Comparison of ENCODE assay signal across 12 cellular contexts in the genomic region with DNA sequence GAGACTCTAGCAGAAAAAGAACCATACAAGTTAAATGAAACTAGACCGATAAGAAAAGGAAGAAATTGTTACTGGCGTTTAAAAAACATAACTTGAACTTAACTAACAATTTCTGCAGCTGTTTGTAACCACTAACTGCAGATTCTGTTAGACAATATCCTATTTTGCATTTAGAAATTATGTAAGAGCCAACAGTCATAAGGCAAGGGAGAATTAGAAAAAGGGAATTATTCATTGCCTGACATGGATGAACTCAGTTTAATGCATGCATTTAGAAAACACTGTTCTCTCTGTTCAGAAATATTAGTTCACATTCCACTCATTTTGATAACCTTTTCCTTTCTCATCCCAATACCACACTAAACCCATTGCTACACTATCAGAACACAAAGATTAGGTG.
DNase-seq lines count a peak whose midpoint lies in the region; ATAC-seq and TF ChIP-seq lines count a peak whose summit lies in the region.
"Had no signal": no experiment of that assay in that cellular context is flagged by ENCODE, and none has a peak within 500 bp of the region (broad histone marks: within the 10 kb centered on the region; RNA-seq: fewer than 3 reads in every experiment).

No MANE protein-coding gene starts in this region.

- H3K27me3 ChIP-seq in gastroesophageal sphincter: no peaks in the 10 kb centered on the region

- ATAC-seq in T-helper 17 cell (no peak), gastroesophageal sphincter (no peak), GM21786 (IDR thresholded peaks at IDR 0.05; ENCODE audit: unreplicated experiment) (no peak)
- ATAC-seq: HCT116, left ventricle myocardium superior had no signal

- TF ChIP-seq POLR2A in gastroesophageal sphincter (IDR thresholded peaks at IDR 0.05): no peak

- 28 to 41% methylated on average over 2 of the region's 2 CpGs for WGBS in gastroesophageal sphincter (ENCODE audit: low coverage in 1 of 2), 2 donors

- peak overlapping the region; percentile 98 for H3K27ac Mint-ChIP-seq in T-helper 17 cell

- peak overlapping the region; percentile 68 for H3K4me3 Mint-ChIP-seq in T-helper 17 cell

- TF ChIP-seq CTCF in gastroesophageal sphincter (IDR thresholded peaks at IDR 0.05): no peak

- peaks cover 33% of the 10 kb centered on the region for H3K4me1 Mint-ChIP-seq in T-helper 17 cell

- no peaks in the 10 kb centered on the region for H3K27me3 Mint-ChIP-seq in T-helper 17 cell

- H3K4me3 ChIP-seq in gastroesophageal sphincter: no peak overlapping the region

- peaks cover 2% of the 10 kb centered on the region for H3K36me3 Mint-ChIP-seq in T-helper 17 cell (ENCODE audit: low read depth)

- peaks cover 0 to 17% of the 10 kb centered on the region in 2 donors for H3K36me3 ChIP-seq in gastroesophageal sphincter

- peaks cover 9 to 79% (median 15%) of the 10 kb centered on the region in 3 donors for H3K4me1 ChIP-seq in gastroesophageal sphincter

- TF ChIP-seq EP300 in gastroesophageal sphincter (IDR thresholded peaks at IDR 0.05): no peak

- H3K9me3 ChIP-seq in T-helper 17 cell (ENCODE audit: control insufficient read depth, low read length, poor library complexity, severe bottlenecking) (peaks cover 4% of the 10 kb centered on the region), gastroesophageal sphincter (peaks cover 0 to 8% (median 0%) of the 10 kb centered on the region in 3 donors)

- peak; percentile 52 for DNase-seq in SIG-M5 treated with dmso at 0.1 percent for 504 hours (lab: John Stamatoyannopoulos, UW; ENCODE audit: unreplicated experiment)
- no peak for DNase-seq in SIG-M5 (lab: John Stamatoyannopoulos, UW)
- DNase-seq in T-helper 17 cell: no peak
- DNase-seq in superior temporal gyrus (ENCODE audit: extremely low spot score): peak; percentile 90
- no peak for DNase-seq in NCI-H1092 treated with DMSO at 0.1 percent for 48 hours (lab: John Stamatoyannopoulos, UW)
- no peak for DNase-seq in germinal center (ENCODE audit: low spot score)
- DNase-seq: EL, left ventricle myocardium superior had no signal

- peak overlapping the region; percentile 79 to 92 (median 87) for H3K27ac ChIP-seq in gastroesophageal sphincter
- H3K27ac ChIP-seq: 22Rv1 had no signal

Comparison
In these comparisons a context has a peak if more than half of its experiments do, and no peak if none do; other contexts are left out.
1. DNase-seq: peak in SIG-M5 treated with dmso at 0.1 percent for 504 hours (single experiment) and superior temporal gyrus (single experiment); none in SIG-M5 (single experiment), T-helper 17 cell (0 of 3), NCI-H1092 treated with DMSO at 0.1 percent for 48 hours (single experiment) and germinal center (single experiment).